In the genomic region with DNA sequence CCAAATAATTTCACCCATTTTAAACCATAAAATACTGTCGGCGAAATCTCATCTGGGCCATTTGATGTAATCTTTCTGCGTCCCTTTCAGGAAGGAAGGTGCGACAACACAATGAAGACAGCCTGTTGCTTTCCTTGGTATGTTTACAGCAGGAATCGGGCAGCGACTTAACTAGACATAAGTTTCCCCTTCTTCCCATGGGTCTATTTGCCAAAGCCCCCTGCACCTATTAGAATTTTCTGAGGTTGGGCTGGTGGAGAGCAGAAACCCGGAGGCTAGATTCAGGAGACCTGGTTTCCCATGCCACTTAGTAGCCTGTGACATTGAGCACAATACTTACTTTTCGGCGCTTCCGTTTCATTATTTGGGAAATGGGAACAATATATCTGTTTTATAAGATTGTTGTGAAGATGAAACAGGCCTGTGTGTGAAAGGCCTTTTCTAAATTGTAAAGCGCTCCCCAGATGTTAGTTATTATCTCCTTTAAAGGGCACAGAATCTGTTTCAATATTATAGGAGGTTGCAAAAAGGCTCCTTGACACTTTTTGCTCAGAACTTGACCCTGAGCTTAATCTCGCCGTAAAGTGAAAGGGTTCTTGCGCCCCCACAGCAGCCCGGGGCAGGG, we compare ENCODE assay signal across 8 cellular contexts.
DNase-seq lines count a peak whose midpoint lies in the region; ATAC-seq and TF ChIP-seq lines count a peak whose summit lies in the region.

No MANE protein-coding gene starts in this region.

- no peaks in the 10 kb centered on the region for H3K27me3 ChIP-seq in GM06990 (replicated peaks; ENCODE audit: control insufficient read depth, insufficient read depth, low read length)
- no peaks in the 10 kb centered on the region for H3K27me3 ChIP-seq in OCI-LY3 (ENCODE audit: low read depth, low read length)
- H3K27me3 ChIP-seq in muscle layer of colon (ENCODE audit: control insufficient read depth in 1 of 2, insufficient read depth in 2 of 2, low read length in 2 of 2), result no peaks in the 10 kb centered on the region

- H3K4me2 ChIP-seq in OCI-LY3 (ENCODE audit: low read length), result peak overlapping the region; percentile 89

- H3K79me2 ChIP-seq in OCI-LY3 (ENCODE audit: low read length), result peaks cover 32% of the 10 kb centered on the region

- H2AFZ ChIP-seq in OCI-LY3 (ENCODE audit: low read depth, low read length), result peak overlapping the region; percentile 62

- H3K36me3 ChIP-seq in GM06990 (ENCODE audit: control insufficient read depth, insufficient read depth, low read length), result no peaks in the 10 kb centered on the region
- no peaks in the 10 kb centered on the region for H3K36me3 ChIP-seq in OCI-LY3 (replicated peaks; ENCODE audit: low read depth, low read length)
- peaks cover 4% of the 10 kb centered on the region for H3K36me3 ChIP-seq in muscle layer of colon (ENCODE audit: insufficient read depth, low read length)

- no peak for TF ChIP-seq CTCF in GM06990 (IDR thresholded peaks at IDR 0.05; ENCODE audit: insufficient read depth, low read length, poor library complexity, severe bottlenecking)
- no peak for TF ChIP-seq CTCF in OCI-LY3 (IDR thresholded peaks at IDR 0.05; ENCODE audit: low read depth, low read length)
- TF ChIP-seq CTCF in coronary artery (IDR thresholded peaks at IDR 0.05), result no peak

- H3K4me1 ChIP-seq in OCI-LY3 (ENCODE audit: low read length) (peaks cover 28% of the 10 kb centered on the region), muscle layer of colon (ENCODE audit: insufficient read depth, low read length) (peaks cover 33% of the 10 kb centered on the region)

- H3K9me3 ChIP-seq in OCI-LY3 (ENCODE audit: insufficient read depth, low read length), result no peaks in the 10 kb centered on the region
- no peaks in the 10 kb centered on the region for H3K9me3 ChIP-seq in muscle layer of colon (ENCODE audit: low read length)

- H4K20me1 ChIP-seq in OCI-LY3 (ENCODE audit: insufficient read depth, low read length), result peaks cover 8% of the 10 kb centered on the region; the same call in 1 of the 2 replicates

- no peak for DNase-seq in GM06990 (ENCODE audit: extremely low read depth, insufficient read length)
- DNase-seq in coronary artery (ENCODE audit: low spot score), result no peak
- DNase-seq in glomerular visceral epithelial cell (ENCODE audit: extremely low spot score), result no peak
- no peak for DNase-seq in effector CD8-positive, alpha-beta T cell (lab: John Stamatoyannopoulos, UW)
- no peak for DNase-seq in foreskin melanocyte

- peak overlapping the region; percentile 67 for H3K9ac ChIP-seq in OCI-LY3 (ENCODE audit: low read length)
- H3K9ac ChIP-seq in muscle layer of colon (ENCODE audit: low read length), result peak overlapping the region; percentile 97

- H3K27ac ChIP-seq in OCI-LY3 (ENCODE audit: low read length), result peak overlapping the region; percentile 45
- H3K27ac ChIP-seq in coronary artery, result peak overlapping the region; percentile 91 to 98
- H3K27ac ChIP-seq in muscle layer of colon (ENCODE audit: low read depth, low read length), result peak overlapping the region; percentile 93

- ATAC-seq in GM19463 (IDR thresholded peaks at IDR 0.05; ENCODE audit: unreplicated experiment), result no peak

- H3K4me3 ChIP-seq in GM06990 (replicated peaks; ENCODE audit: low read depth, low read length) (peak overlapping the region; percentile 63), OCI-LY3 (ENCODE audit: low read length) (peak overlapping the region; percentile 98), coronary artery (peak overlapping the region; percentile 98), muscle layer of colon (ENCODE audit: low read depth in 1 of 2, low read length in 2 of 2) (peak overlapping the region; percentile 90 to 97)
